In the genomic region with DNA sequence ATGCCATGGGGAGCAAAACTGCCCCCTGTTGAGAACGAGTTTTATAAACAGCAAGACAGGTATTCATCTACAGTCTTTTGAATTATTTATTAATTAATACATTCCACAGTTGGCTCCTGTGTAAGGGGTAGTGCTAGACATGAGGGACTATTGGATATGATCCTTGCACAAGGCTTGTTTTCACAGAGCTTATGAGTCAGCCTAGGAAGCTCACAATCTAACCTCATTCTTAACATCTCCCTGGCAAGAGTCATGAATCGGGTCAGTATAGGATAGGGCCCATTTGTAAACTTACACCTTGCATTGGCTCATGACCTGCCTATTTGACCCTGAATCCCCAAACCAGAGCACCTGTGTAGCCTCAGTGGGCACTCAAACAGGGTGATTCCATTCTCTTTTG, we compare ENCODE assay signal across 19 cellular contexts.
DNase-seq lines count a peak whose midpoint lies in the region; ATAC-seq, FAIRE-seq and TF ChIP-seq lines count a peak whose summit lies in the region.
"Had no signal": no experiment of that assay in that cellular context is flagged by ENCODE, and none has a peak within 500 bp of the region (broad histone marks: within the 10 kb centered on the region; RNA-seq: fewer than 3 reads in every experiment).

No MANE protein-coding gene starts in this region.

- no peaks in the 10 kb centered on the region for H3K36me3 Mint-ChIP-seq in endothelial cell (ENCODE audit: low read depth, unreplicated experiment)
- H3K36me3 Mint-ChIP-seq in activated T-helper 17 cell treated with anti-CD3 and anti-CD28 coated beads, Interleukin-2, amount 50 U/mL, for 72 hours (ENCODE audit: low read depth) = no peaks in the 10 kb centered on the region

- H3K4me1 ChIP-seq in endothelial cell of umbilical vein (ENCODE audit: control insufficient read depth, extremely low read depth, insufficient read depth, low read length) = peaks cover 6% of the 10 kb centered on the region
- H3K4me1 ChIP-seq in HepG2 (ENCODE audit: insufficient read depth, low read length) = peaks cover 29% of the 10 kb centered on the region
- H3K4me1 ChIP-seq: BE2C, heart left ventricle, sigmoid colon had no signal

- POLR2A ChIA-PET in endothelial cell of umbilical vein (lab: Charles Lee) = no interaction called here
- POLR2A ChIA-PET in HepG2 (lab: Yijun Ruan, JAX) = interaction anchor here (1.6 kb wide), 1 partner anchor 80 kb away, joined by 3 read pairs; no protein-coding TSS in a partner anchor

- H3K36me3 ChIP-seq in endothelial cell of umbilical vein (ENCODE audit: control insufficient read depth in 2 of 2, extremely low read depth in 1 of 2, insufficient read depth in 2 of 2, low read length in 2 of 2) (no peaks in the 10 kb centered on the region), HepG2 (replicated peaks in 1 of 2; ENCODE audit: control insufficient read depth in 1 of 2, insufficient read depth in 2 of 2, low read length in 2 of 2) (no peaks in the 10 kb centered on the region)
- H3K36me3 ChIP-seq: BE2C, heart left ventricle, neutrophil, sigmoid colon had no signal

- H3K4me3 Mint-ChIP-seq in endothelial cell (ENCODE audit: unreplicated experiment) = no peak overlapping the region
- no peak overlapping the region for H3K4me3 Mint-ChIP-seq in activated T-helper 17 cell treated with anti-CD3 and anti-CD28 coated beads, Interleukin-2, amount 50 U/mL, for 72 hours
- H3K4me3 Mint-ChIP-seq: activated CD8-positive, alpha-beta T cell treated with anti-CD3 and anti-CD28 coated beads, Interleukin-2, amount 10 ng/mL, durations not matched to agents 7 days and 5 days had no signal

- H3K9me3 ChIP-seq in endothelial cell of umbilical vein (replicated peaks; ENCODE audit: control insufficient read depth, insufficient read depth, low read length) = no peaks in the 10 kb centered on the region
- H3K9me3 ChIP-seq in HepG2 (ENCODE audit: low read length) = no peaks in the 10 kb centered on the region
- H3K9me3 ChIP-seq: BE2C, neutrophil, sigmoid colon had no signal

- H3K27me3 Mint-ChIP-seq in endothelial cell (ENCODE audit: unreplicated experiment) = no peaks in the 10 kb centered on the region
- H3K27me3 Mint-ChIP-seq in activated T-helper 17 cell treated with anti-CD3 and anti-CD28 coated beads, Interleukin-2, amount 50 U/mL, for 72 hours = no peaks in the 10 kb centered on the region

- H3K27ac ChIP-seq in endothelial cell of umbilical vein (ENCODE audit: insufficient read depth, low read depth, low read length) = no peak overlapping the region
- H3K27ac ChIP-seq in HepG2 (ENCODE audit: extremely low read length, insufficient read depth, low read length) = no peak overlapping the region
- H3K27ac ChIP-seq: heart left ventricle, neutrophil had no signal

- no peaks in the 10 kb centered on the region for H4K20me1 ChIP-seq in endothelial cell of umbilical vein (replicated peaks; ENCODE audit: control insufficient read depth, extremely low read depth, insufficient read depth, low read length)
- no peaks in the 10 kb centered on the region for H4K20me1 ChIP-seq in HepG2 (ENCODE audit: insufficient read depth, low read length)

- WGBS in HepG2 (ENCODE audit: low lambda C conversion rate) = 8% methylated on average over 2 of the region's 2 CpGs

- CTCF ChIA-PET in endothelial cell of umbilical vein (lab: Charles Lee) (no interaction called here), HepG2 (lab: Yijun Ruan, JAX; ENCODE audit: low intra/inter-chr PET ratio, low total read pairs) (no interaction called here)

- TF ChIP-seq EP300 in HepG2 (IDR thresholded peaks at IDR 0.05; ENCODE audit: low read depth in 2 of 2, low read length in 2 of 2) (no peak), HepG2 (CRISPR knock-in tag; IDR thresholded peaks at IDR 0.05; ENCODE audit: borderline replicate concordance) (no peak)

- H3K9ac ChIP-seq in endothelial cell of umbilical vein (replicated peaks; ENCODE audit: extremely low read depth, insufficient read depth, low read length) (no peak overlapping the region), HepG2 (ENCODE audit: insufficient read depth, low read depth, low read length) (no peak overlapping the region)

- H3K4me3 ChIP-seq in endothelial cell of umbilical vein (replicated peaks in 1 of 3; ENCODE audit: insufficient read depth in 1 of 3, low read depth in 1 of 3, low read length in 3 of 3) = no peak overlapping the region
- no peak overlapping the region for H3K4me3 ChIP-seq in HepG2 (replicated peaks in 1 of 3; ENCODE audit: insufficient read depth in 1 of 3, low read depth in 2 of 3, low read length in 3 of 3)
- H3K4me3 ChIP-seq: heart left ventricle, sigmoid colon had no signal

- H3K27me3 ChIP-seq in endothelial cell of umbilical vein (ENCODE audit: control insufficient read depth in 2 of 2, insufficient read depth in 2 of 2, low read length in 2 of 2) (no peaks in the 10 kb centered on the region), HepG2 (ENCODE audit: control insufficient read depth in 1 of 2, insufficient read depth in 2 of 2, low read length in 2 of 2) (no peaks in the 10 kb centered on the region)
- H3K27me3 ChIP-seq: BE2C, heart left ventricle, neutrophil, sigmoid colon had no signal

- peak; percentile 80 for ATAC-seq in HepG2
- ATAC-seq in GM18517 (IDR thresholded peaks at IDR 0.05; ENCODE audit: unreplicated experiment) = no peak
- ATAC-seq in activated T-helper 17 cell treated with anti-CD3 and anti-CD28 coated beads, Interleukin-2, amount 50 U/mL, for 72 hours (replicated peaks) = no peak
- ATAC-seq: activated CD8-positive, alpha-beta T cell treated with anti-CD3 and anti-CD28 coated beads, Interleukin-2, amount 10 ng/mL, durations not matched to agents 7 days and 5 days; heart left ventricle; Panc1 had no signal

- TF ChIP-seq CTCF in endothelial cell of umbilical vein (IDR thresholded peaks at IDR 0.05; ENCODE audit: extremely low read depth in 1 of 2, insufficient read depth in 1 of 2, low read depth in 1 of 2, low read length in 2 of 2) = no peak
- TF ChIP-seq CTCF in HepG2 (CRISPR knock-in tag; IDR thresholded peaks at IDR 0.05) = no peak
- no peak for TF ChIP-seq CTCF in endothelial cell (IDR thresholded peaks at IDR 0.05; ENCODE audit: unreplicated experiment)

- H3K79me2 ChIP-seq in endothelial cell of umbilical vein (ENCODE audit: control insufficient read depth, insufficient read depth, low read length) (no peaks in the 10 kb centered on the region), HepG2 (ENCODE audit: insufficient read depth, low read length) (no peaks in the 10 kb centered on the region)

- no peak overlapping the region for H3K27ac Mint-ChIP-seq in endothelial cell (ENCODE audit: unreplicated experiment)
- H3K27ac Mint-ChIP-seq in activated T-helper 17 cell treated with anti-CD3 and anti-CD28 coated beads, Interleukin-2, amount 50 U/mL, for 72 hours = no peak overlapping the region
- H3K27ac Mint-ChIP-seq: activated CD8-positive, alpha-beta T cell treated with anti-CD3 and anti-CD28 coated beads, Interleukin-2, amount 10 ng/mL, durations not matched to agents 7 days and 5 days had no signal

- TF ChIP-seq POLR2A in endothelial cell of umbilical vein (IDR thresholded peaks at IDR 0.05; ENCODE audit: low read depth, low read length) (no peak), HepG2 (IDR thresholded peaks at IDR 0.05; ENCODE audit: insufficient read depth in 1 of 2, low read depth in 2 of 2, low read length in 2 of 2) (no peak)

- no peaks in the 10 kb centered on the region for H3K9me1 ChIP-seq in endothelial cell of umbilical vein (replicated peaks; ENCODE audit: control insufficient read depth, extremely low read depth, insufficient read depth, low read length)

- intact Hi-C loops in endothelial cell of umbilical vein (cut with micrococcal nuclease) (no loop called here), HepG2 (cut with micrococcal nuclease; ENCODE audit: unreplicated experiment) (loop anchor here (5.0 to 10.0 kb wide), 2 partner anchors 80 to 193 kb away; no protein-coding TSS in a partner anchor), head of caudate nucleus (cut with DNase I) (no loop called here)

- BruUV-seq in endothelial cell of umbilical vein (replicated peaks; lab: Mats Ljungman, UMichigan) (no TSS peak), HepG2 (replicated peaks; lab: Mats Ljungman, UMichigan) (no TSS peak)

- H2AFZ ChIP-seq in endothelial cell of umbilical vein (ENCODE audit: low read depth, low read length) (no peak overlapping the region), HepG2 (ENCODE audit: low read length) (no peak overlapping the region)

- DNase-seq in Caki2 (ENCODE audit: low read depth) = peak; percentile 25
- peak; percentile 44 for DNase-seq in RPMI7951 (ENCODE audit: low read depth)
- DNase-seq in endothelial cell of umbilical vein (ENCODE audit: low read depth, low spot score) = peak; percentile 1
- DNase-seq in HepG2 (ENCODE audit: low spot score) = peak; percentile 55
- no peak for DNase-seq in endothelial cell (ENCODE audit: low spot score)
- no peak for DNase-seq in head of caudate nucleus
- DNase-seq: activated CD8-positive, alpha-beta T cell treated with anti-CD3 and anti-CD28 coated beads, Interleukin-2, amount 10 ng/mL, durations not matched to agents 7 days and 5 days; BE2C; heart left ventricle; islet precursor cell; midbrain; NCI-H1930; NCI-H526 treated with DMSO at 0.1 percent for 48 hours; sigmoid colon; substantia nigra had no signal

- H3K4me1 Mint-ChIP-seq in endothelial cell (ENCODE audit: unreplicated experiment) = no peaks in the 10 kb centered on the region
- H3K4me1 Mint-ChIP-seq in activated T-helper 17 cell treated with anti-CD3 and anti-CD28 coated beads, Interleukin-2, amount 50 U/mL, for 72 hours = no peaks in the 10 kb centered on the region

- FAIRE-seq in endothelial cell of umbilical vein (lab: Jason Lieb, UNC) = peak; percentile 37
- FAIRE-seq in HepG2 (lab: Jason Lieb, UNC) = no peak

- H3K9me3 Mint-ChIP-seq in endothelial cell (ENCODE audit: unreplicated experiment) = no peaks in the 10 kb centered on the region
- peaks cover 4% of the 10 kb centered on the region for H3K9me3 Mint-ChIP-seq in activated T-helper 17 cell treated with anti-CD3 and anti-CD28 coated beads, Interleukin-2, amount 50 U/mL, for 72 hours

- H3K4me2 ChIP-seq in endothelial cell of umbilical vein (ENCODE audit: insufficient read depth, low read length) (no peak overlapping the region), HepG2 (ENCODE audit: low read depth, low read length) (no peak overlapping the region)

- dilution Hi-C loops in endothelial cell of umbilical vein (cut with MboI; ENCODE audit: extremely low pct_ligation_motif_present, low sequenced_read_pairs) = no loop called here

- no peak for TF ChIP-seq RAD21 in HepG2 (CRISPR knock-in tag; IDR thresholded peaks at IDR 0.05)

- in situ Hi-C loops in Caki2 (cut with HindIII; ENCODE audit: low pct_unique_long_range_greater_than_20kb, low sequenced_read_pairs) (no loop called here), HepG2 (cut with HindIII; ENCODE audit: extremely low pct_ligation_motif_present, low pct_unique_long_range_greater_than_20kb) (no loop called here)

TF ChIP-seq in endothelial cell of umbilical vein, 7 proteins besides CTCF, POLR2A, EP300 and RAD21 (continues in another document):
- TF ChIP-seq EZH2 (IDR thresholded peaks at IDR 0.05; ENCODE audit: borderline replicate concordance, low read depth, low read length, severe bottlenecking) = no peak
- no peak for TF ChIP-seq POLR2AphosphoS5 (IDR thresholded peaks at IDR 0.05; ENCODE audit: insufficient read depth, low read depth, low read length)

TF ChIP-seq in HepG2, 621 proteins besides CTCF, POLR2A, EP300 and RAD21 (continues in another document):
- peak; percentile 70 for TF ChIP-seq FOSL2 (CRISPR knock-in tag; IDR thresholded peaks at IDR 0.05)

Comparison
In these comparisons a context has a peak if more than half of its experiments do, and no peak if none do; other contexts are left out.
1. DNase-seq: peak in Caki2 (single experiment), RPMI7951 (single experiment), endothelial cell of umbilical vein (single experiment) and HepG2 (single experiment); none in endothelial cell (single experiment) and head of caudate nucleus (0 of 42).